ENCODE assay signal across 8 cellular contexts in genomic region chr3:25781758-25782594, GRCh38. TPM values are rescaled to one million over a fixed set of nuclear protein-coding genes. Genes with fewer than 3 reads are reported as not detected.
DNase-seq lines count a peak whose midpoint lies in the region; ATAC-seq, FAIRE-seq and TF ChIP-seq lines count a peak whose summit lies in the region.

No MANE protein-coding gene starts in this region.

- DNase-seq in CD14-positive monocyte (ENCODE audit: low spot score), result no peak
- DNase-seq in GM19239 (ENCODE audit: insufficient read length, low spot score), result peak; percentile 21
- no peak for DNase-seq in activated naive CD4-positive, alpha-beta T cell treated with anti-CD3 and anti-CD28 coated beads, Interleukin-2, amount 50 U/mL, for 72 hours (ENCODE audit: low spot score in 2 of 2)
- DNase-seq in mesothelial cell of epicardium (ENCODE audit: low spot score in 2 of 2, unreplicated experiment in 2 of 2), result no peak
- DNase-seq in posterior vena cava (ENCODE audit: low spot score), result no peak
- DNase-seq in foreskin melanocyte, result no peak
- DNase-seq in activated CD8-positive, alpha-beta memory T cell treated with anti-CD3 and anti-CD28 coated beads for 24 hours, result no peak

- H3K4me1 Mint-ChIP-seq in CD14-positive monocyte (peaks cover 34% of the 10 kb centered on the region), mesothelial cell of epicardium (peaks cover 31% of the 10 kb centered on the region)

- intact Hi-C loops in CD14-positive monocyte (cut with micrococcal nuclease) (loop anchor here (5.0 kb wide), 2 partner anchors 115 to 120 kb away; partner anchors contain the start of gene TOP2B (in 1 of the 2)), posterior vena cava (cut with DNase I) (no loop called here)

- H3K27me3 Mint-ChIP-seq in CD14-positive monocyte (ENCODE audit: low read depth in 3 of 3) (no peaks in the 10 kb centered on the region), mesothelial cell of epicardium (ENCODE audit: low read depth) (no peaks in the 10 kb centered on the region)

- H3K27ac Mint-ChIP-seq in CD14-positive monocyte, result peak overlapping the region; percentile 3 to 96 (median 89)
- H3K27ac Mint-ChIP-seq in activated naive CD4-positive, alpha-beta T cell treated with anti-CD3 and anti-CD28 coated beads, Interleukin-2, amount 50 U/mL, for 72 hours, result peak overlapping the region; percentile 22 to 86
- no peak overlapping the region for H3K27ac Mint-ChIP-seq in mesothelial cell of epicardium

- peak overlapping the region; percentile 88 to 92 for H3K4me3 Mint-ChIP-seq in CD14-positive monocyte
- H3K4me3 Mint-ChIP-seq in mesothelial cell of epicardium, result peak overlapping the region; percentile 83

- TF ChIP-seq CTCF in CD14-positive monocyte (IDR thresholded peaks at IDR 0.05), result no peak
- TF ChIP-seq CTCF in mesothelial cell of epicardium (IDR thresholded peaks at IDR 0.05; ENCODE audit: unreplicated experiment), result no peak

- peaks cover 0 to 2% (median 0%) of the 10 kb centered on the region in 7 donors for H3K9me3 Mint-ChIP-seq in CD14-positive monocyte
- H3K9me3 Mint-ChIP-seq in activated naive CD4-positive, alpha-beta T cell treated with anti-CD3 and anti-CD28 coated beads, Interleukin-2, amount 50 U/mL, for 72 hours, result no peaks in the 10 kb centered on the region
- H3K9me3 Mint-ChIP-seq in mesothelial cell of epicardium, result peaks cover 5% of the 10 kb centered on the region

- H3K36me3 Mint-ChIP-seq in CD14-positive monocyte, result peaks cover 16 to 21% of the 10 kb centered on the region in 2 donors
- H3K36me3 Mint-ChIP-seq in activated naive CD4-positive, alpha-beta T cell treated with anti-CD3 and anti-CD28 coated beads, Interleukin-2, amount 50 U/mL, for 72 hours, result peaks cover 14 to 46% of the 10 kb centered on the region in 2 donors
- peaks cover 11% of the 10 kb centered on the region for H3K36me3 Mint-ChIP-seq in mesothelial cell of epicardium

- FAIRE-seq in GM19239 (lab: Jason Lieb, UNC), result peak; percentile 92

- ATAC-seq in HG03139 (IDR thresholded peaks at IDR 0.05; ENCODE audit: unreplicated experiment), result peak; percentile 42
- ATAC-seq in activated naive CD4-positive, alpha-beta T cell treated with anti-CD3 and anti-CD28 coated beads, Interleukin-2, amount 50 U/mL, for 72 hours, result no peak

RNA-seq across cellular contexts. Expression of gene NGLY1, which starts 1.3 kb away (rescaled TPM):
- 10 to 100 TPM; 29.6 to 33.4 TPM for polyA plus RNA-seq in CD14-positive monocyte
- 100 to 1,000 TPM in 1 of 2 donors, 10 to 100 TPM in 1; 82.0 to 110 TPM for total RNA-seq in activated naive CD4-positive, alpha-beta T cell treated with anti-CD3 and anti-CD28 coated beads, Interleukin-2, amount 50 U/mL, for 72 hours
- total RNA-seq in mesothelial cell of epicardium (31.5 to 32.7 TPM (median 32.2 TPM) in 3 replicates), posterior vena cava (10 to 100 TPM; 22.6 to 28.9 TPM)

RNA-seq across cellular contexts. Expression of gene OXSM, which starts 7.9 kb away (rescaled TPM):
- polyA plus RNA-seq in CD14-positive monocyte, result 1 to 10 TPM; 2.9 to 4.5 TPM
- total RNA-seq in activated naive CD4-positive, alpha-beta T cell treated with anti-CD3 and anti-CD28 coated beads, Interleukin-2, amount 50 U/mL, for 72 hours, result 10 to 100 TPM; 10.0 to 19.3 TPM
- 10.2 to 12.8 TPM (median 10.4 TPM) in 3 replicates for total RNA-seq in mesothelial cell of epicardium
- 1 to 10 TPM; 5.7 to 6.8 TPM for total RNA-seq in posterior vena cava

Comparison
In these comparisons a context has a peak if more than half of its experiments do, and no peak if none do; other contexts are left out.
1. intact Hi-C loops: an anchor here in CD14-positive monocyte (5.0 kb wide); none called in posterior vena cava.